In the genomic region with DNA sequence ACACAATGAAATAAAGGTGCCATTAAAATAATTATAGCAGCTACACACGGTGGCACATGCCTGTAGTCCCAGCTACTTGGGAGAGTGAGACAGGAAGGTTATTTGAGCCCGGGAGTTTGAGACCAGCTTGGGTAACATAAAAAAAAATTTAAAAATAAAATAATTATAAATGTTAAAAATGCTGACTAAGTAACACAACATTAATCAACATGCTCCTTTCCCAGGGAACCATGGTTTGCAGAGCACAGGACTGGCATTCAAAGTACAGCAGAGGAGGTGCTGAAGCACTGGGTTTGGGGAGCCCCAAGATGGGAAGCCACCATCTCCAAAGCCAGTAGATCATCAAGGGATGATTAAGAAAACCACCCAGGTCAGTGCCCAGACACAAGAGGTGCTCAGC, we compare ENCODE assay signal across 22 cellular contexts. TPM values are rescaled to one million over a fixed set of nuclear protein-coding genes. Genes with fewer than 3 reads are reported as not detected.
A peak's percentile ranks its signal among the peaks of the same experiment; 100 is the strongest.
DNase-seq lines count a peak whose midpoint lies in the region; ATAC-seq, FAIRE-seq and TF ChIP-seq lines count a peak whose summit lies in the region.
"Had no signal": no experiment of that assay in that cellular context is flagged by ENCODE, and none has a peak within 500 bp of the region (broad histone marks: within the 10 kb centered on the region; RNA-seq: fewer than 3 reads in every experiment).

No MANE protein-coding gene starts in this region.

- peaks cover 31% of the 10 kb centered on the region for H3K79me2 ChIP-seq in K562 (ENCODE audit: control insufficient read depth, insufficient read depth, low read length)

- H3K9me3 ChIP-seq in K562 (replicated peaks; ENCODE audit: control insufficient read depth, insufficient read depth, low read depth, low read length) (no peaks in the 10 kb centered on the region), aorta (ENCODE audit: control insufficient read depth, low read length) (no peaks in the 10 kb centered on the region)
- H3K9me3 ChIP-seq: BE2C had no signal

- H2AFZ ChIP-seq in K562 (ENCODE audit: low read depth, low read length) = no peak overlapping the region

- H3K4me1 ChIP-seq in K562 (replicated peaks in 1 of 2; ENCODE audit: control insufficient read depth in 2 of 2, insufficient read depth in 2 of 2, low read length in 2 of 2) (peaks cover 36 to 38% of the 10 kb centered on the region in 2 experiments), aorta (ENCODE audit: control insufficient read depth in 1 of 2, insufficient read depth in 2 of 2, low read length in 2 of 2) (peaks cover 0 to 1% of the 10 kb centered on the region in 2 donors)
- H3K4me1 ChIP-seq: BE2C had no signal

- POLR2A ChIA-PET in K562 (lab: Yijun Ruan, JAX) = interaction anchor here (1.5 kb wide), 1 partner anchor 23 kb away, joined by 3 read pairs; no protein-coding TSS in a partner anchor

- CTCF ChIA-PET in K562 (lab: Yijun Ruan, JAX; ENCODE audit: low intra/inter-chr PET ratio) = no interaction called here

- in situ Hi-C loops in K562 (cut with MboI) = no loop called here

- 85% methylated on average over 2 of the region's 2 CpGs for WGBS in K562 (ENCODE audit: insufficient coverage, low coverage, missing lambda C conversion rate)
- 96 to 97% methylated on average over 2 of the region's 2 CpGs for WGBS in aorta, 2 donors

- TF ChIP-seq POLR2A in K562 (conservative IDR thresholded peaks at IDR 0.05) = no peak

- ATAC-seq in natural killer cell (no peak), K562 (no peak), HG02610 (IDR thresholded peaks at IDR 0.05; ENCODE audit: unreplicated experiment) (no peak), aorta (ENCODE audit: low FRiP score) (no peak)
- ATAC-seq in natural killer cell treated with Interleukin-12 subunit alpha and Interleukin-12 subunit beta and Interleukin-15 and Interleukin-18, amount 100 ng/mL, for 72 hours = no peak

- peaks cover 21% of the 10 kb centered on the region; the same call in 2 of the 3 replicates for H3K36me3 ChIP-seq in K562 (ENCODE audit: control insufficient read depth, insufficient read depth, low read length)
- no peaks in the 10 kb centered on the region for H3K36me3 ChIP-seq in aorta (ENCODE audit: control insufficient read depth in 1 of 2, insufficient read depth in 2 of 2, low read length in 1 of 2)
- H3K36me3 ChIP-seq: BE2C had no signal

- no peak overlapping the region for H3K4me3 Mint-ChIP-seq in activated CD4-positive, alpha-beta T cell treated with anti-CD3 and anti-CD28 coated beads, Interleukin-2, amount 10 ng/mL, durations not matched to agents 24 days and 14 days
- peak overlapping the region; percentile 77 for H3K4me3 Mint-ChIP-seq in natural killer cell
- H3K4me3 Mint-ChIP-seq in natural killer cell treated with Interleukin-12 subunit alpha and Interleukin-12 subunit beta and Interleukin-15 and Interleukin-18, amount 100 ng/mL, for 72 hours = no peak overlapping the region

- peaks cover 77% of the 10 kb centered on the region for H3K4me1 Mint-ChIP-seq in activated CD4-positive, alpha-beta T cell treated with anti-CD3 and anti-CD28 coated beads, Interleukin-2, amount 10 ng/mL, durations not matched to agents 24 days and 14 days
- peaks cover 92 to 97% of the 10 kb centered on the region in 2 donors for H3K4me1 Mint-ChIP-seq in natural killer cell
- H3K4me1 Mint-ChIP-seq in natural killer cell treated with Interleukin-12 subunit alpha and Interleukin-12 subunit beta and Interleukin-15 and Interleukin-18, amount 100 ng/mL, for 72 hours (ENCODE audit: low read depth in 2 of 2) = peaks cover 87 to 90% of the 10 kb centered on the region in 2 donors

- TF ChIP-seq CTCF in natural killer cell (IDR thresholded peaks at IDR 0.05) (no peak), K562 (IDR thresholded peaks at IDR 0.05 in 2 of 3, conservative IDR thresholded peaks at IDR 0.05 in 1 of 3; ENCODE audit: insufficient read depth in 2 of 3, low read depth in 1 of 3, low read length in 3 of 3) (no peak)

- intact Hi-C loops in activated CD4-positive, alpha-beta T cell treated with anti-CD3 and anti-CD28 coated beads, Interleukin-2, amount 10 ng/mL, durations not matched to agents 24 days and 14 days (cut with micrococcal nuclease) = no loop called here
- intact Hi-C loops in natural killer cell (cut with micrococcal nuclease) = no loop called here
- intact Hi-C loops in K562 (cut with micrococcal nuclease) = no loop called here
- intact Hi-C loops in aorta (cut with DNase I) = no loop called here

- TF ChIP-seq EP300 in K562 (IDR thresholded peaks at IDR 0.05; ENCODE audit: low read length) = no peak

- H3K9ac ChIP-seq in K562 (ENCODE audit: insufficient read depth in 1 of 2, low read depth in 2 of 2, low read length in 2 of 2) = no peak overlapping the region; a peak in 1 of 4 replicates

- H4K20me1 ChIP-seq in K562 (replicated peaks; ENCODE audit: control insufficient read depth, insufficient read depth, low read length) = no peaks in the 10 kb centered on the region

- H3K4me3 ChIP-seq in K562 (no peak overlapping the region), aorta (ENCODE audit: low read length in 2 of 2) (no peak overlapping the region)
- H3K4me3 ChIP-seq: SK-N-MC had no signal

- H3K9me3 Mint-ChIP-seq in activated CD4-positive, alpha-beta T cell treated with anti-CD3 and anti-CD28 coated beads, Interleukin-2, amount 10 ng/mL, durations not matched to agents 24 days and 14 days = no peaks in the 10 kb centered on the region
- no peaks in the 10 kb centered on the region for H3K9me3 Mint-ChIP-seq in natural killer cell
- no peaks in the 10 kb centered on the region for H3K9me3 Mint-ChIP-seq in natural killer cell treated with Interleukin-12 subunit alpha and Interleukin-12 subunit beta and Interleukin-15 and Interleukin-18, amount 100 ng/mL, for 72 hours

- peaks cover 84% of the 10 kb centered on the region for H3K36me3 Mint-ChIP-seq in activated CD4-positive, alpha-beta T cell treated with anti-CD3 and anti-CD28 coated beads, Interleukin-2, amount 10 ng/mL, durations not matched to agents 24 days and 14 days (ENCODE audit: low read depth)
- H3K36me3 Mint-ChIP-seq in natural killer cell = no peaks in the 10 kb centered on the region
- H3K36me3 Mint-ChIP-seq in natural killer cell treated with Interleukin-12 subunit alpha and Interleukin-12 subunit beta and Interleukin-15 and Interleukin-18, amount 100 ng/mL, for 72 hours = peaks cover 21% of the 10 kb centered on the region

- no peak for DNase-seq in activated CD4-positive, alpha-beta T cell treated with anti-CD3 and anti-CD28 coated beads, Interleukin-2, amount 10 ng/mL, durations not matched to agents 24 days and 14 days
- no peak for DNase-seq in activated CD4-positive, alpha-beta T cell treated with anti-CD3 and anti-CD28 coated beads for 48 hours
- DNase-seq in natural killer cell (no peak), K562 (ENCODE audit: extremely low read depth in 1 of 4, low spot score in 3 of 4) (no peak), aorta (no peak)
- DNase-seq in natural killer cell treated with Interleukin-12 subunit alpha and Interleukin-12 subunit beta and Interleukin-15 and Interleukin-18, amount 100 ng/mL, for 72 hours (ENCODE audit: low spot score) = no peak
- no peak for DNase-seq in activated CD8-positive, alpha-beta memory T cell treated with anti-CD3 and anti-CD28 coated beads, Interleukin-2, amount 50 U/mL, for 4 hours
- DNase-seq: BE2C; DMS79; KBM-7; NCI-H1105 treated with DMSO at 0.1 percent for 48 hours; NCI-H187; NCI-H2107; NCI-H510A; NCI-H748 treated with DMSO at 0.1 percent for 48 hours; NK-92 treated with Interleukin-12 subunit alpha and Interleukin-12 subunit beta, amount 100 ng/mL, for 24 hours; Right ventricle myocardium superior had no signal

- no peak for TF ChIP-seq RAD21 in K562 (CRISPR knock-in tag; conservative IDR thresholded peaks at IDR 0.05 in 1 of 2, IDR thresholded peaks at IDR 0.05 in 1 of 2)

- peak overlapping the region; percentile 25 for H3K27ac Mint-ChIP-seq in activated CD4-positive, alpha-beta T cell treated with anti-CD3 and anti-CD28 coated beads, Interleukin-2, amount 10 ng/mL, durations not matched to agents 24 days and 14 days
- H3K27ac Mint-ChIP-seq in natural killer cell = peak overlapping the region; percentile 95 to 99
- peak overlapping the region in 1 of 2 donors; percentile 97 for H3K27ac Mint-ChIP-seq in natural killer cell treated with Interleukin-12 subunit alpha and Interleukin-12 subunit beta and Interleukin-15 and Interleukin-18, amount 100 ng/mL, for 72 hours

- H3K4me2 ChIP-seq in K562 (ENCODE audit: insufficient read depth, low read length) = no peak overlapping the region

- H3K27ac ChIP-seq in K562 (ENCODE audit: extremely low read depth, low read depth, low read length) (no peak overlapping the region), aorta (ENCODE audit: low read depth in 1 of 2, low read length in 2 of 2) (no peak overlapping the region)
- H3K27ac ChIP-seq: 22Rv1, SK-N-MC had no signal

- no peaks in the 10 kb centered on the region for H3K27me3 Mint-ChIP-seq in activated CD4-positive, alpha-beta T cell treated with anti-CD3 and anti-CD28 coated beads, Interleukin-2, amount 10 ng/mL, durations not matched to agents 24 days and 14 days
- H3K27me3 Mint-ChIP-seq in natural killer cell (ENCODE audit: low read depth in 2 of 2) = no peaks in the 10 kb centered on the region
- H3K27me3 Mint-ChIP-seq in natural killer cell treated with Interleukin-12 subunit alpha and Interleukin-12 subunit beta and Interleukin-15 and Interleukin-18, amount 100 ng/mL, for 72 hours = no peaks in the 10 kb centered on the region

- H3K27me3 ChIP-seq in K562 (ENCODE audit: control insufficient read depth in 2 of 2, insufficient read depth in 2 of 2, low read length in 2 of 2) = no peaks in the 10 kb centered on the region
- H3K27me3 ChIP-seq in aorta (ENCODE audit: control insufficient read depth in 1 of 2, insufficient read depth in 2 of 2, low read length in 1 of 2) = no peaks in the 10 kb centered on the region

- FAIRE-seq in K562 (lab: Jason Lieb, UNC) = no peak
- FAIRE-seq: H1, RCC 7860 had no signal

- no TSS peak for BruUV-seq in K562 (replicated peaks; lab: Mats Ljungman, UMichigan)

- peaks cover 5% of the 10 kb centered on the region for H3K9me1 ChIP-seq in K562 (ENCODE audit: control insufficient read depth, insufficient read depth, low read length)

RNA-seq across cellular contexts. Expression of gene NFATC2, which starts 51.9 kb away (rescaled TPM):
- total RNA-seq in activated CD4-positive, alpha-beta T cell treated with anti-CD3 and anti-CD28 coated beads, Interleukin-2, amount 10 ng/mL, durations not matched to agents 24 days and 14 days = 65.0 and 66.4 TPM in 2 replicates
- total RNA-seq in natural killer cell = 100 to 1,000 TPM; 141 to 195 (median 160) TPM
- total RNA-seq in natural killer cell treated with Interleukin-12 subunit alpha and Interleukin-12 subunit beta and Interleukin-15 and Interleukin-18, amount 100 ng/mL, for 72 hours = 10 to 100 TPM; 83.3 to 97.1 TPM
- total RNA-seq in K562 (2011; cell fraction: chromatin; rRNA removed; ENCODE audit: low replicate concordance) = 19.7 and 27.2 TPM in 2 replicates
- 7.7 and 10.9 TPM in 2 replicates for total RNA-seq in K562 (2011; cell fraction: nucleolus; rRNA removed)
- 16.1 and 29.1 TPM in 2 replicates for total RNA-seq in K562 (2011; cell fraction: nucleoplasm; rRNA removed)
- total RNA-seq in K562 (2014; rRNA removed) = 2.5 and 3.7 TPM in 2 replicates
- total RNA-seq in K562 (2014; rRNA removed; fragmentation: Illumina TruSeq; extraction: Trizol) = 2.7 and 3.0 TPM in 2 replicates
- total RNA-seq in K562 (2015; rRNA removed; fragmentation: Illumina TruSeq; extraction: Trizol) = 2.6 and 3.3 TPM in 2 replicates
- 11.2 and 11.3 TPM in 2 replicates for total RNA-seq in K562 (2021)
- polyA plus RNA-seq in K562 (2011; rRNA removed) = 1.6 and 2.1 TPM in 2 replicates
- 1.00 and 1.6 TPM in 2 replicates for polyA plus RNA-seq in K562 (2011; cell fraction: cytosol; rRNA removed)
- polyA plus RNA-seq in K562 (2011; cell fraction: nucleus; rRNA removed) = 5.3 and 5.7 TPM in 2 replicates
- 7.2 and 8.8 TPM in 2 replicates for polyA plus RNA-seq in K562 (2012)
- polyA plus RNA-seq in K562 (2014; fragmentation: Illumina TruSeq; extraction: Trizol) = 7.0 and 8.1 TPM in 2 replicates
- polyA plus RNA-seq in K562 (2014; fragmentation: Nextera tagmentation; extraction: Ambion mirVana) = 1 to 10 TPM; 1.9 to 4.1 TPM
- 3.8 and 4.0 TPM in 2 replicates for polyA plus RNA-seq in K562 (2014; rRNA removed)
- polyA minus RNA-seq in K562 (2011; rRNA and poly(A)+ RNA removed) = 2.7 and 4.2 TPM in 2 replicates
- polyA minus RNA-seq in K562 (2011; cell fraction: cytosol; rRNA and poly(A)+ RNA removed) = 4.4 and 4.8 TPM in 2 replicates
- 4.3 TPM in 2 replicates for polyA minus RNA-seq in K562 (2011; cell fraction: nucleus; rRNA and poly(A)+ RNA removed)
- total RNA-seq in aorta = 10 to 100 TPM; 11.7 to 13.0 TPM
- polyA plus RNA-seq in aorta = 1 to 10 TPM; 1.7 to 3.1 TPM
